In the genomic region with DNA sequence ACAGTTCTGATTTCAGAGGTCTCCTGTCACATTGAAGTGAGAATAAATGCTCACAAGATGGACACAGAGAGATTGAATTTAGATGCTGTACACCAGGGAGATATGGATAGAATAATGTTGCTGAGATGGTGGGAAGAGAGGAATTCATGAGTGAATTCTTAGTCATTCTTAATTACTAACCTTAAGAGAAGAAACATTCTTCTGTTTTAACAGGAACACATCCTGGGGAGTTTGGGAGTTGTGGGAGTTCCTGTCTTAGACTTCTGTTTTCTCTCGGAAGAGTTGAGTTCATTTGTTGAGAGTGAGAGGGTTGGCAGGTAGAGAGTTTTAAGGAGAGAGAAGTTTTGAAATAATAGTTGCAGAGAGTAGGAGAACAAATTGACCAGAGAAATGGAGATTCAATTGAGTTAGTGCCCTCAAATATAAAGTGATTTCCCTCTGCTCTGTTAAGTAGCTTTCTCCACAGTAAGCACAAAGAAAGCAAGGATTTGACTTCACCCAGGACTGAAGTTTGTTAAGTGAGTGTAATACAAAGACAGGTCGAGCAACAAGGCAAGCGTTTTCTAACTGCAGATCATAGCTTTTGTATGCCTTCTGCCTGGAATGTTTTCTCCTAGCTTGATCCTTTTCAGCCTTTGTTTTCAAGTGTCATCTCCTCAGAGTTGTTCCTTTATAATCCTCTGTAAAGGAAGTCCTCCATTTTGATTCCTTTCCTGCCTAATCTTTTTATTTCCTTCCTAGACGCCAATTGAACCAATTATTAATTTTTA, we compare ENCODE assay signal across 15 cellular contexts.
DNase-seq lines count a peak whose midpoint lies in the region; ATAC-seq, FAIRE-seq and TF ChIP-seq lines count a peak whose summit lies in the region.
"Had no signal": no experiment of that assay in that cellular context is flagged by ENCODE, and none has a peak within 500 bp of the region (broad histone marks: within the 10 kb centered on the region; RNA-seq: fewer than 3 reads in every experiment).

No MANE protein-coding gene starts in this region.

- H3K36me3 ChIP-seq in A673 (ENCODE audit: insufficient read depth, low read length, poor library complexity, severe bottlenecking) (peaks cover 16% of the 10 kb centered on the region), bronchial epithelial cell (ENCODE audit: control insufficient read depth, insufficient read depth, low read length) (no peaks in the 10 kb centered on the region)

- peak overlapping the region; percentile 87 for H3K27ac ChIP-seq in A673 (ENCODE audit: low read depth, low read length, poor library complexity, severe bottlenecking)

- FAIRE-seq in bronchial epithelial cell (lab: Jason Lieb, UNC) = no peak
- FAIRE-seq: frontal cortex, GM18507 had no signal

- H3K27me3 ChIP-seq in A673 (replicated peaks; ENCODE audit: insufficient read depth, low read depth, low read length, poor library complexity) (no peaks in the 10 kb centered on the region), bronchial epithelial cell (ENCODE audit: control insufficient read depth, insufficient read depth, low read length) (no peaks in the 10 kb centered on the region)
- H3K27me3 ChIP-seq: BE2C had no signal

- CTCF ChIA-PET in A673 (lab: Charles Lee) = interaction anchor here (1.3 kb wide), 1 partner anchor 161 kb away, joined by 3 read pairs; no protein-coding TSS in a partner anchor

- peak overlapping the region; percentile 67 for H3K4me3 Mint-ChIP-seq in HFFc6
- H3K4me3 Mint-ChIP-seq: T-helper 2 cell treated with Interferon-gamma antibody and Interleukin-4, amounts not matched to agents 5 μg/mL and 100 μg/mL, for 36 hours had no signal

- peak; percentile 89 for DNase-seq in A673 (ENCODE audit: low spot score)
- DNase-seq in HFFc6 = peak; percentile 33
- DNase-seq in bronchial epithelial cell (ENCODE audit: low read depth) = peak; percentile 60
- peak; percentile 72 for DNase-seq in kidney glomerular epithelial cell (lab: John Stamatoyannopoulos, UW)
- no peak for DNase-seq in NCI-H2029 (lab: John Stamatoyannopoulos, UW)
- DNase-seq in RKO (ENCODE audit: low spot score) = no peak
- DNase-seq: activated effector memory CD4-positive, alpha-beta T cell treated with Interleukin-2 at 50 U/mL for 16 hours; BE2C; cerebellar nuclear complex; occipital lobe had no signal

- intact Hi-C loops in A673 (cut with micrococcal nuclease; ENCODE audit: unreplicated experiment) = no loop called here

- POLR2A ChIA-PET in A673 (lab: Charles Lee; ENCODE audit: low non-redundant PET) = no interaction called here

- ATAC-seq in HG03175 (IDR thresholded peaks at IDR 0.05; ENCODE audit: unreplicated experiment) = no peak
- ATAC-seq in HG02642 (IDR thresholded peaks at IDR 0.05; ENCODE audit: poor library complexity, unreplicated experiment) = no peak

- peak overlapping the region; percentile 84 for H3K27ac Mint-ChIP-seq in HFFc6
- H3K27ac Mint-ChIP-seq: T-helper 2 cell treated with Interferon-gamma antibody and Interleukin-4, amounts not matched to agents 5 μg/mL and 100 μg/mL, for 36 hours had no signal

- no peak for TF ChIP-seq CTCF in A673 (conservative IDR thresholded peaks at IDR 0.05; ENCODE audit: low read depth, low read length)
- no peak for TF ChIP-seq CTCF in HFFc6 (IDR thresholded peaks at IDR 0.05)
- TF ChIP-seq CTCF in bronchial epithelial cell (IDR thresholded peaks at IDR 0.05; ENCODE audit: insufficient read depth, low read length, severe bottlenecking) = no peak

- H3K36me3 Mint-ChIP-seq in HFFc6 (ENCODE audit: low read depth) = peaks cover 24% of the 10 kb centered on the region

- peaks cover 14% of the 10 kb centered on the region for H3K9me3 ChIP-seq in A673 (ENCODE audit: low read depth, low read length, poor library complexity, severe bottlenecking)
- H3K9me3 ChIP-seq: BE2C had no signal

- H3K9me3 Mint-ChIP-seq in HFFc6 = no peaks in the 10 kb centered on the region
- H3K9me3 Mint-ChIP-seq: T-helper 2 cell treated with Interferon-gamma antibody and Interleukin-4, amounts not matched to agents 5 μg/mL and 100 μg/mL, for 36 hours had no signal

- H3K4me1 Mint-ChIP-seq in HFFc6 (ENCODE audit: low read depth) = peaks cover 47% of the 10 kb centered on the region

- H3K4me1 ChIP-seq in A673 (ENCODE audit: insufficient read depth, low read length, poor library complexity, severe bottlenecking) = peaks cover 20% of the 10 kb centered on the region
- H3K4me1 ChIP-seq: BE2C had no signal

- H3K27me3 Mint-ChIP-seq in HFFc6 (ENCODE audit: insufficient read depth) = peaks cover 1% of the 10 kb centered on the region; the same call in 1 of the 2 replicates

- BruUV-seq in A673 (replicated peaks; lab: Mats Ljungman, UMichigan) = TSS peak; percentile 95

- H3K4me3 ChIP-seq in A673 (ENCODE audit: low read depth, low read length, poor library complexity, severe bottlenecking) (no peak overlapping the region), bronchial epithelial cell (ENCODE audit: low read depth, low read length) (no peak overlapping the region)

Comparison
In these comparisons a context has a peak if more than half of its experiments do, and no peak if none do; other contexts are left out.
1. DNase-seq: peak in A673 (single experiment), HFFc6 (single experiment), bronchial epithelial cell (single experiment) and kidney glomerular epithelial cell (single experiment); none in NCI-H2029 (single experiment) and RKO (single experiment).